18 cellular contexts compared by ENCODE assay signal in the genomic region with DNA sequence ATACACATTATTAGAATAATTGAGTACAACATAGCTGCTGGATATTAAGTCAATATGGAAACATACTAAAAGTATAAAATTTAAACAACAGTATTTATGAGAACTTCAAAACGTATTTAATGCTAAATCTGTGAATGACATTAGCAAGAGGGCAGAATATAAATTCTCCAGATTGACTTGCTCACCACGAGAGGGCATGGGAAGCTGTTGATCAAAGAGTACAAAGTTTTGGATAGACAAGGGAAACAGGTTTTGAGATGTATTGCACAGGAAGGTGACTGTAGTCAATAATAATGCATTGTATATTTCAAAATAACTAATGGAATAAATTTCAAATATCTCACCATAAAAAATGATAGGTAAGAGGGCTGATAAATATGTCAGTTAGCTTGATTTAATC.
A peak's percentile ranks its signal among the peaks of the same experiment; 100 is the strongest.
DNase-seq lines count a peak whose midpoint lies in the region; ATAC-seq and TF ChIP-seq lines count a peak whose summit lies in the region.
"Had no signal": no experiment of that assay in that cellular context is flagged by ENCODE, and none has a peak within 500 bp of the region (broad histone marks: within the 10 kb centered on the region; RNA-seq: fewer than 3 reads in every experiment).

No MANE protein-coding gene starts in this region.

- H3K36me3 ChIP-seq in SK-N-SH (replicated peaks in 1 of 2; ENCODE audit: control insufficient read depth in 1 of 2, insufficient read depth in 2 of 2, low read length in 1 of 2) (no peaks in the 10 kb centered on the region), OCI-LY3 (replicated peaks; ENCODE audit: low read depth, low read length) (no peaks in the 10 kb centered on the region)
- H3K36me3 ChIP-seq: MG63 had no signal

- DNase-seq in SK-N-SH (no peak), chondrocyte (ENCODE audit: low spot score) (no peak), NCI-H774 (lab: John Stamatoyannopoulos, UW) (no peak), omental fat pad (ENCODE audit: low spot score) (no peak)
- DNase-seq: GOT3, IMR-90, MG63, NCI-H1417, NCI-H1694 treated with DMSO at 0.1 percent for 48 hours, NCI-H2081 treated with DMSO at 0.1 percent for 48 hours, OCI-M1, Right ventricle myocardium superior had no signal

- TF ChIP-seq CTCF in SK-N-SH (IDR thresholded peaks at IDR 0.05), result peak; percentile 21; the same call in 1 of the 2 replicates
- TF ChIP-seq CTCF in OCI-LY3 (IDR thresholded peaks at IDR 0.05; ENCODE audit: low read depth, low read length), result peak; percentile 44
- peak; percentile 43 for TF ChIP-seq CTCF in chondrocyte (IDR thresholded peaks at IDR 0.05)
- TF ChIP-seq CTCF in omental fat pad (IDR thresholded peaks at IDR 0.05), result no peak

- WGBS in SK-N-SH (ENCODE audit: low lambda C conversion rate), result 2% methylated on average over 2 of the region's 2 CpGs

- no peak overlapping the region for H3K27ac Mint-ChIP-seq in chondrocyte (ENCODE audit: unreplicated experiment)
- H3K27ac Mint-ChIP-seq: CD14-positive monocyte had no signal

- H4K20me1 ChIP-seq in SK-N-SH (ENCODE audit: insufficient read depth) (no peaks in the 10 kb centered on the region), OCI-LY3 (ENCODE audit: insufficient read depth, low read length) (no peaks in the 10 kb centered on the region)

- no peak overlapping the region for H3K4me3 Mint-ChIP-seq in chondrocyte (ENCODE audit: unreplicated experiment)
- H3K4me3 Mint-ChIP-seq: CD14-positive monocyte had no signal

- no peak for TF ChIP-seq RAD21 in SK-N-SH (IDR thresholded peaks at IDR 0.05; ENCODE audit: low read length)

- H3K4me1 ChIP-seq in SK-N-SH (ENCODE audit: control insufficient read depth in 1 of 2, insufficient read depth in 2 of 2, low read depth in 1 of 2, low read length in 1 of 2) (no peaks in the 10 kb centered on the region), OCI-LY3 (ENCODE audit: low read length) (no peaks in the 10 kb centered on the region)

- H2AFZ ChIP-seq in SK-N-SH (ENCODE audit: low read depth), result no peak overlapping the region
- H2AFZ ChIP-seq in OCI-LY3 (ENCODE audit: low read depth, low read length), result no peak overlapping the region

- no peak overlapping the region for H3K27ac ChIP-seq in SK-N-SH (ENCODE audit: low read depth in 2 of 2, low read length in 1 of 2)
- no peak overlapping the region for H3K27ac ChIP-seq in OCI-LY3 (ENCODE audit: low read length)
- H3K27ac ChIP-seq: SK-N-MC had no signal

- H3K9me3 Mint-ChIP-seq in chondrocyte (ENCODE audit: low read depth), result peaks cover 4% of the 10 kb centered on the region

- H3K27me3 Mint-ChIP-seq in chondrocyte (ENCODE audit: low read depth), result no peaks in the 10 kb centered on the region

- H3K4me3 ChIP-seq in SK-N-SH (ENCODE audit: low read depth in 2 of 2, low read length in 1 of 2) (no peak overlapping the region), OCI-LY3 (ENCODE audit: low read length) (no peak overlapping the region)
- H3K4me3 ChIP-seq: MG63, SK-N-MC had no signal

- H3K9me3 ChIP-seq in SK-N-SH (no peaks in the 10 kb centered on the region), OCI-LY3 (ENCODE audit: insufficient read depth, low read length) (no peaks in the 10 kb centered on the region)
- H3K9me3 ChIP-seq: MG63 had no signal

- peaks cover 2% of the 10 kb centered on the region for H3K36me3 Mint-ChIP-seq in chondrocyte (ENCODE audit: low read depth)
- H3K36me3 Mint-ChIP-seq: CD14-positive monocyte had no signal

- CTCF ChIA-PET in SK-N-SH (lab: Yijun Ruan, JAX), result interaction anchor here (0.6 kb wide), 1 partner anchor 442 kb away, joined by 3 read pairs; no protein-coding TSS in a partner anchor

- H3K9ac ChIP-seq in SK-N-SH, result no peak overlapping the region
- no peak overlapping the region for H3K9ac ChIP-seq in OCI-LY3 (ENCODE audit: low read length)

- no peak for TF ChIP-seq EP300 in SK-N-SH (IDR thresholded peaks at IDR 0.05; ENCODE audit: borderline replicate concordance in 1 of 2, low read depth in 1 of 2, low read length in 1 of 2)

- ATAC-seq in SK-N-SH treated with all-trans-retinoic acid at 6 μM for 48 hours, result no peak
- ATAC-seq in omental fat pad (ENCODE audit: low FRiP score), result no peak
- no peak for ATAC-seq in GM21526 (IDR thresholded peaks at IDR 0.05; ENCODE audit: low FRiP score, unreplicated experiment)
- ATAC-seq: HCT116 had no signal

- no peaks in the 10 kb centered on the region for H3F3A ChIP-seq in SK-N-SH (replicated peaks; ENCODE audit: insufficient read depth)

- H3K79me2 ChIP-seq in SK-N-SH (ENCODE audit: insufficient read depth) (no peaks in the 10 kb centered on the region), OCI-LY3 (ENCODE audit: low read length) (no peaks in the 10 kb centered on the region)

- H3K9me2 ChIP-seq in SK-N-SH, result no peaks in the 10 kb centered on the region

- no peak overlapping the region for H3K4me2 ChIP-seq in SK-N-SH
- no peak overlapping the region for H3K4me2 ChIP-seq in OCI-LY3 (ENCODE audit: low read length)

- H3K4me1 Mint-ChIP-seq in chondrocyte (ENCODE audit: low read depth), result no peaks in the 10 kb centered on the region
- H3K4me1 Mint-ChIP-seq: CD14-positive monocyte had no signal

- POLR2A ChIA-PET in SK-N-SH (lab: Yijun Ruan, JAX), result no interaction called here

- no peaks in the 10 kb centered on the region for H3K27me3 ChIP-seq in SK-N-SH (ENCODE audit: insufficient read depth)
- H3K27me3 ChIP-seq in OCI-LY3 (ENCODE audit: low read depth, low read length), result no peaks in the 10 kb centered on the region
- H3K27me3 ChIP-seq: MG63 had no signal

TF ChIP-seq in SK-N-SH, 30 proteins besides CTCF, POLR2A, EP300 and RAD21 (continues in another document):
- TF ChIP-seq NFIC (IDR thresholded peaks at IDR 0.05; ENCODE audit: borderline replicate concordance), result no peak
- TF ChIP-seq ZBTB33 (IDR thresholded peaks at IDR 0.05; ENCODE audit: borderline replicate concordance, low read depth), result no peak
- TF ChIP-seq SMC3 (IDR thresholded peaks at IDR 0.05; ENCODE audit: low read depth, low read length), result no peak
- no peak for TF ChIP-seq SIN3A (IDR thresholded peaks at IDR 0.05; ENCODE audit: borderline replicate concordance, low read depth, low read length)
- TF ChIP-seq ELF1 (IDR thresholded peaks at IDR 0.05), result no peak

TF ChIP-seq in SK-N-SH treated with all-trans-retinoic acid at 6 μM for 48 hours, 23 proteins besides CTCF, POLR2A, EP300 and RAD21:
- TF ChIP-seq ZFP30 (CRISPR knock-in tag; IDR thresholded peaks at IDR 0.05), result no peak
- no peak for TF ChIP-seq ZC3H10 (CRISPR knock-in tag; IDR thresholded peaks at IDR 0.05)
- TF ChIP-seq ZNF70 (CRISPR knock-in tag; IDR thresholded peaks at IDR 0.05), result no peak
- no peak for TF ChIP-seq ESRRG (CRISPR knock-in tag; IDR thresholded peaks at IDR 0.05)
- no peak for TF ChIP-seq PATZ1 (CRISPR knock-in tag; IDR thresholded peaks at IDR 0.05; ENCODE audit: borderline replicate concordance)
- no peak for TF ChIP-seq TOX (CRISPR knock-in tag; IDR thresholded peaks at IDR 0.05; ENCODE audit: borderline replicate concordance)
- no peak for TF ChIP-seq TCF4 (CRISPR knock-in tag; IDR thresholded peaks at IDR 0.05; ENCODE audit: borderline replicate concordance)

Comparison
In these comparisons a context has a peak if more than half of its experiments do, and no peak if none do; other contexts are left out.
1. CTCF ChIP-seq: peak in SK-N-SH (single experiment), OCI-LY3 (single experiment) and chondrocyte (single experiment); none in omental fat pad (0 of 3).